ENCODE assay signal across 1 cellular context in genomic region chr17:56870163-56870651, GRCh38.
TF ChIP-seq lines count a peak whose summit lies in the region.

No MANE protein-coding gene starts in this region.

TF ChIP-seq in GM12878, 131 proteins besides CTCF, POLR2A, EP300 and RAD21 (continued from another document):
- TF ChIP-seq PAX5 (IDR thresholded peaks at IDR 0.05; ENCODE audit: borderline replicate concordance, low read depth, low read length) (no peak), ZNF622 (IDR thresholded peaks at IDR 0.05) (no peak), MXI1 (IDR thresholded peaks at IDR 0.05; ENCODE audit: low read depth, low read length) (no peak), SUZ12 (IDR thresholded peaks at IDR 0.05; ENCODE audit: unreplicated experiment) (no peak), KDM1A (IDR thresholded peaks at IDR 0.05; ENCODE audit: borderline replicate concordance) (no peak), CBFB (IDR thresholded peaks at IDR 0.05; ENCODE audit: low read depth) (0 out of 2 replicates have a peak, but pooled peaks have one; percentile 36), MEF2A (IDR thresholded peaks at IDR 0.05; ENCODE audit: insufficient read depth, low read depth, low read length) (0 out of 2 replicates have a peak, but pooled peaks have one; percentile 40), POU2F2 (IDR thresholded peaks at IDR 0.05; ENCODE audit: borderline replicate concordance, low read depth, low read length) (0 out of 3 replicates have a peak, but pooled peaks have one; percentile 19), IRF4 (IDR thresholded peaks at IDR 0.05; ENCODE audit: low read depth, low read length) (no peak), ATF7 (IDR thresholded peaks at IDR 0.05; ENCODE audit: low read depth) (no peak), NR2F1 (conservative IDR thresholded peaks at IDR 0.05) (no peak), EZH2 (IDR thresholded peaks at IDR 0.05; ENCODE audit: borderline replicate concordance, control insufficient read depth, low read depth, low read length) (no peak), ZNF217 (IDR thresholded peaks at IDR 0.05) (no peak), ZNF687 (IDR thresholded peaks at IDR 0.05) (peak; percentile 41), RELA (IDR thresholded peaks at IDR 0.05; ENCODE audit: borderline replicate concordance, partially characterized antibody) (no peak), RELB (IDR thresholded peaks at IDR 0.05; ENCODE audit: low read depth) (peak; percentile 72; the same call in 1 of the 2 replicates), RUNX3 (IDR thresholded peaks at IDR 0.05; ENCODE audit: low read length) (peak; percentile 66), IKZF1 (conservative IDR thresholded peaks at IDR 0.05) (peak; percentile 44; the same call in 1 of the 2 replicates), MEF2B (IDR thresholded peaks at IDR 0.05; ENCODE audit: partially characterized antibody, poor library complexity, severe bottlenecking) (peak; percentile 65), CBX5 (IDR thresholded peaks at IDR 0.05; ENCODE audit: low read depth) (peak; percentile 93; the same call in 1 of the 2 replicates), RB1 (IDR thresholded peaks at IDR 0.05; ENCODE audit: borderline replicate concordance) (no peak), TAF1 (IDR thresholded peaks at IDR 0.05; ENCODE audit: borderline replicate concordance, low read depth, low read length) (0 out of 2 replicates have a peak, but pooled peaks have one; percentile 17), EGR1 (IDR thresholded peaks at IDR 0.05; ENCODE audit: borderline replicate concordance in 1 of 2, low read depth in 2 of 2, low read length in 2 of 2) (no peak)
